Comparison of ENCODE assay signal across 13 cellular contexts in the genomic region with DNA sequence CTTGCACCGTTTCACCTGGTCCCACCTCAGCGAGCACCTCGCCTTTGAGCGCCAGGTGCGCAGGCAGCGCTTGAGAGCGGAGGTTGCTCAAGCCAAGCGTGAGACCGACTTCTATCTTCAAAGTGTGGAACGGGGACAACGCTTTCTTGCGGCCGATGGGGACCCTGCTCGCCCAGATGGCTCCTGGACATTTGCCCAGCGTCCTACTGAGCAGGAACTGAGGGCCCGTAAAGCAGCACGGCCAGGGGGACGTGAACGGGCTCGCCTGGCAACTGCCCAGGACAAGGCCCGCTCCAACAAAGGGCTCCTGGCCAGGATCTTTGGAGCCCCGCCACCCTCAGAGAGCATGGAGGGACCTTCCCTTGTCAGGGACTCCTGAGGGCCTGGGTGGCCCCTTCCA. TPM values are rescaled to one million over a fixed set of nuclear protein-coding genes. Genes with fewer than 3 reads are reported as not detected.
A peak's percentile ranks its signal among the peaks of the same experiment; 100 is the strongest.
DNase-seq lines count a peak whose midpoint lies in the region; ATAC-seq and TF ChIP-seq lines count a peak whose summit lies in the region.
"Had no signal": no experiment of that assay in that cellular context is flagged by ENCODE, and none has a peak within 500 bp of the region (broad histone marks: within the 10 kb centered on the region; RNA-seq: fewer than 3 reads in every experiment).

No MANE protein-coding gene starts in this region.

- no peak for ATAC-seq in activated CD8-positive, alpha-beta T cell treated with anti-CD3 and anti-CD28 coated beads, Interleukin-2, amount 10 ng/mL, durations not matched to agents 7 days and 5 days
- ATAC-seq in activated CD8-positive, alpha-beta T cell treated with anti-CD3 and anti-CD28 coated beads for 36 hours: no peak
- ATAC-seq in HG02571 (IDR thresholded peaks at IDR 0.05; ENCODE audit: unreplicated experiment): no peak
- ATAC-seq: left cardiac atrium had no signal

- DNase-seq in activated CD8-positive, alpha-beta T cell treated with anti-CD3 and anti-CD28 coated beads, Interleukin-2, amount 10 ng/mL, durations not matched to agents 7 days and 5 days: no peak
- DNase-seq in activated CD8-positive, alpha-beta T cell treated with anti-CD3 and anti-CD28 coated beads for 36 hours: no peak
- DNase-seq in NCI-H1105 (lab: John Stamatoyannopoulos, UW): peak; percentile 45
- DNase-seq in fibroblast of villous mesenchyme (ENCODE audit: low read depth): no peak
- no peak for DNase-seq in NCI-H226
- no peak for DNase-seq in ACHN
- DNase-seq: left cardiac atrium, MV-4-11, NCI-H524 treated with DMSO at 0.1 percent for 48 hours, occipital lobe, testis had no signal

- TF ChIP-seq CTCF in activated CD8-positive, alpha-beta T cell treated with anti-CD3 and anti-CD28 coated beads for 36 hours (IDR thresholded peaks at IDR 0.05): no peak
- TF ChIP-seq CTCF in fibroblast of villous mesenchyme (IDR thresholded peaks at IDR 0.05; ENCODE audit: insufficient read depth, low read depth, low read length): no peak

- H3K27me3 Mint-ChIP-seq in activated CD8-positive, alpha-beta T cell treated with anti-CD3 and anti-CD28 coated beads, Interleukin-2, amount 10 ng/mL, durations not matched to agents 7 days and 5 days (ENCODE audit: low read depth): peaks cover 9% of the 10 kb centered on the region
- H3K27me3 Mint-ChIP-seq in activated CD8-positive, alpha-beta T cell treated with anti-CD3 and anti-CD28 coated beads for 36 hours: peaks cover 8% of the 10 kb centered on the region

- H3K4me1 Mint-ChIP-seq in activated CD8-positive, alpha-beta T cell treated with anti-CD3 and anti-CD28 coated beads, Interleukin-2, amount 10 ng/mL, durations not matched to agents 7 days and 5 days (ENCODE audit: low read depth): peaks cover 31% of the 10 kb centered on the region
- peaks cover 44% of the 10 kb centered on the region for H3K4me1 Mint-ChIP-seq in activated CD8-positive, alpha-beta T cell treated with anti-CD3 and anti-CD28 coated beads for 36 hours (ENCODE audit: low read depth)

- H3K4me2 ChIP-seq in skeletal muscle satellite cell (ENCODE audit: low read length): peak overlapping the region; percentile 85

- POLR2A ChIA-PET in activated CD8-positive, alpha-beta T cell treated with anti-CD3 and anti-CD28 coated beads, Interleukin-2, amount 10 ng/mL, durations not matched to agents 7 days and 5 days (lab: Charles Lee): no interaction called here
- POLR2A ChIA-PET in activated CD8-positive, alpha-beta T cell treated with anti-CD3 and anti-CD28 coated beads for 36 hours (lab: Charles Lee): interaction anchor here (1.0 kb wide), 1 partner anchor 534 kb away, joined by 3 read pairs; a partner anchor contains a TSS

- H3K36me3 ChIP-seq in skeletal muscle satellite cell (ENCODE audit: insufficient read depth, low read length): peaks cover 17% of the 10 kb centered on the region

- H3K4me1 ChIP-seq in skeletal muscle satellite cell (ENCODE audit: control insufficient read depth, insufficient read depth, low read length): peaks cover 14% of the 10 kb centered on the region

- H3K27ac Mint-ChIP-seq in activated CD8-positive, alpha-beta T cell treated with anti-CD3 and anti-CD28 coated beads, Interleukin-2, amount 10 ng/mL, durations not matched to agents 7 days and 5 days: peak overlapping the region; percentile 59
- H3K27ac Mint-ChIP-seq in activated CD8-positive, alpha-beta T cell treated with anti-CD3 and anti-CD28 coated beads for 36 hours: no peak overlapping the region

- H3K9ac ChIP-seq in skeletal muscle satellite cell (ENCODE audit: low read depth, low read length): no peak overlapping the region

- in situ Hi-C loops in ACHN (cut with HindIII; ENCODE audit: low pct_ligation_motif_present, low pct_unique_long_range_greater_than_20kb, low sequenced_read_pairs): no loop called here

- CTCF ChIA-PET in activated CD8-positive, alpha-beta T cell treated with anti-CD3 and anti-CD28 coated beads, Interleukin-2, amount 10 ng/mL, durations not matched to agents 7 days and 5 days (lab: Charles Lee): no interaction called here
- CTCF ChIA-PET in activated CD8-positive, alpha-beta T cell treated with anti-CD3 and anti-CD28 coated beads for 36 hours (lab: Charles Lee): interaction anchor here (1.0 kb wide), 1 partner anchor 22 kb away, joined by 3 read pairs; no protein-coding TSS in a partner anchor

- no peaks in the 10 kb centered on the region for H3K9me3 Mint-ChIP-seq in activated CD8-positive, alpha-beta T cell treated with anti-CD3 and anti-CD28 coated beads, Interleukin-2, amount 10 ng/mL, durations not matched to agents 7 days and 5 days (ENCODE audit: insufficient read depth)
- no peaks in the 10 kb centered on the region for H3K9me3 Mint-ChIP-seq in activated CD8-positive, alpha-beta T cell treated with anti-CD3 and anti-CD28 coated beads for 36 hours

- peaks cover 18% of the 10 kb centered on the region for H3K36me3 Mint-ChIP-seq in activated CD8-positive, alpha-beta T cell treated with anti-CD3 and anti-CD28 coated beads, Interleukin-2, amount 10 ng/mL, durations not matched to agents 7 days and 5 days (ENCODE audit: low read depth)
- H3K36me3 Mint-ChIP-seq in activated CD8-positive, alpha-beta T cell treated with anti-CD3 and anti-CD28 coated beads for 36 hours (ENCODE audit: low read depth): peaks cover 26% of the 10 kb centered on the region

- H3K9me3 ChIP-seq in skeletal muscle satellite cell (replicated peaks; ENCODE audit: low read length): no peaks in the 10 kb centered on the region
- H3K9me3 ChIP-seq: testis had no signal

- no peak overlapping the region for H3K4me3 Mint-ChIP-seq in activated CD8-positive, alpha-beta T cell treated with anti-CD3 and anti-CD28 coated beads, Interleukin-2, amount 10 ng/mL, durations not matched to agents 7 days and 5 days
- H3K4me3 Mint-ChIP-seq in activated CD8-positive, alpha-beta T cell treated with anti-CD3 and anti-CD28 coated beads for 36 hours: no peak overlapping the region

- intact Hi-C loops in activated CD8-positive, alpha-beta T cell treated with anti-CD3 and anti-CD28 coated beads for 36 hours (cut with micrococcal nuclease): no loop called here

- H3K4me3 ChIP-seq in fibroblast of villous mesenchyme (ENCODE audit: low read depth, low read length): peak overlapping the region; percentile 100
- H3K4me3 ChIP-seq in skeletal muscle satellite cell (ENCODE audit: low read length): peak overlapping the region; percentile 92

- H3K27me3 ChIP-seq in skeletal muscle satellite cell (ENCODE audit: control insufficient read depth, insufficient read depth, low read length): no peaks in the 10 kb centered on the region
- H3K27me3 ChIP-seq: testis had no signal

RNA-seq across cellular contexts. Expression of a gene that starts 1.5 kb away (rescaled TPM):
- total RNA-seq in activated CD8-positive, alpha-beta T cell treated with anti-CD3 and anti-CD28 coated beads, Interleukin-2, amount 10 ng/mL, durations not matched to agents 7 days and 5 days: 10 to 100 TPM; 25.0 to 25.3 TPM
- 10 to 100 TPM; 27.7 to 27.9 TPM for total RNA-seq in activated CD8-positive, alpha-beta T cell treated with anti-CD3 and anti-CD28 coated beads for 36 hours
- 14.5 and 16.4 TPM in 2 replicates for total RNA-seq in fibroblast of villous mesenchyme
- 12.9 and 15.1 TPM in 2 replicates for total RNA-seq in skeletal muscle satellite cell (2012; rRNA removed)
